26 cellular contexts compared by ENCODE assay signal in genomic region chr18:9226463-9226862, GRCh38.
"Had no signal": no experiment of that assay in that cellular context is flagged by ENCODE, and none has a peak within 500 bp of the region (broad histone marks: within the 10 kb centered on the region; RNA-seq: fewer than 3 reads in every experiment).

No MANE protein-coding gene starts in this region.

- ATAC-seq: K562 had no signal

- H3K4me3 Mint-ChIP-seq: activated naive CD8-positive, alpha-beta T cell treated with anti-CD3 and anti-CD28 coated beads for 36 hours; activated T-cell treated with anti-CD3 and anti-CD28 coated beads, Interleukin-2, amount 50 U/mL, for 4 hours; T-helper 2 cell treated with Interferon-gamma antibody and Interleukin-4, amounts not matched to agents 5 μg/mL and 100 μg/mL, for 36 hours had no signal

- DNase-seq: activated CD4-positive, alpha-beta T cell treated with anti-CD3 and anti-CD28 coated beads for 48 hours; activated effector memory CD4-positive, alpha-beta T cell treated with anti-CD3 and anti-CD28 coated beads, Interleukin-2, amount 50 U/mL, for 16 hours; activated naive CD4-positive, alpha-beta T cell; activated naive CD4-positive, alpha-beta T cell treated with anti-CD3 and anti-CD28 coated beads, Interleukin-2, amount 50 U/mL, for 16 hours; activated naive CD8-positive, alpha-beta T cell treated with anti-CD3 and anti-CD28 coated beads for 36 hours; activated T-cell treated with anti-CD3 and anti-CD28 coated beads, Interleukin-2, amount 50 U/mL, for 4 hours; amniotic stem cell; aorta; brain microvascular endothelial cell; IMR-90; NCI-H1092 treated with DMSO at 0.1 percent for 48 hours; NCI-H1417; NCI-H146; NCI-H187; NCI-H2029 treated with DMSO at 0.1 percent for 48 hours; NCI-H2107; NCI-H2171; NCI-H510A; NCI-H526; NCI-H748 treated with DMSO at 0.1 percent for 48 hours; NK-92 treated with Interleukin-12 subunit alpha and Interleukin-12 subunit beta, amount 100 ng/mL, for 24 hours; SHP77; SJCRH30 had no signal

- H3K27ac Mint-ChIP-seq: activated naive CD8-positive, alpha-beta T cell treated with anti-CD3 and anti-CD28 coated beads for 36 hours; T-helper 2 cell treated with Interferon-gamma antibody and Interleukin-4, amounts not matched to agents 5 μg/mL and 100 μg/mL, for 36 hours had no signal

- FAIRE-seq: K562, TTC549 had no signal

- H3K27me3 Mint-ChIP-seq: activated naive CD8-positive, alpha-beta T cell treated with anti-CD3 and anti-CD28 coated beads for 36 hours had no signal
